1 cellular context compared by ENCODE assay signal in genomic region chr19:39479916-39480315, GRCh38.
TF ChIP-seq lines count a peak whose summit lies in the region.

No MANE protein-coding gene starts in this region.

TF ChIP-seq in H1, 55 proteins besides CTCF, POLR2A, EP300 and RAD21:
- TF ChIP-seq NANOG (IDR thresholded peaks at IDR 0.05; ENCODE audit: insufficient read depth, low read depth, low read length, poor library complexity, severe bottlenecking) = no peak
- TF ChIP-seq GABPA (IDR thresholded peaks at IDR 0.05; ENCODE audit: borderline replicate concordance, insufficient read depth, low read length) = no peak
- TF ChIP-seq SRF (IDR thresholded peaks at IDR 0.05; ENCODE audit: low read depth, low read length) = no peak
- no peak for TF ChIP-seq RNF2 (IDR thresholded peaks at IDR 0.05; ENCODE audit: borderline replicate concordance, low read depth, low read length, missing control alignments, poor library complexity, severe bottlenecking)
TF ChIP-seq in H1: peak in this region for 0.
